Comparison of ENCODE assay signal across 24 cellular contexts in the genomic region with DNA sequence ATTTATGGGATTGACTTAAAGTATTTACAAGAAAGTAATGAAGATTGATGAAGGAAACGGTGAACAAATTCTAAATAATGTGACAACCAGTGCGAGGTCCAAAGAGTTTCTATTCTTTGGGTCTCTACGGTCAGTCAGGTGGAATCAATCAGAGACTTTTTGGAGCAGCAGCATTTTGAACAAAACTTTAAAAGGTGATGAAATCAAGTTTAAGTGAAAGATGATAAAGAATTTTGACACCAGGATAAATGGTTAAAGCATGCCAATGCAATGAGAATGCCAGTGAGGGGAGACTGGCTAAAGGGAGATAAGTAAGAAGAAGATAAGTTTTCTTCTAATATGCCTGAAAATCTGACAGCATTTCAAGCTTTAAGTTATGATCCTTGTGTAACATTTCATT.
DNase-seq lines count a peak whose midpoint lies in the region; ATAC-seq and TF ChIP-seq lines count a peak whose summit lies in the region.
"Had no signal": no experiment of that assay in that cellular context is flagged by ENCODE, and none has a peak within 500 bp of the region (broad histone marks: within the 10 kb centered on the region; RNA-seq: fewer than 3 reads in every experiment).

No MANE protein-coding gene starts in this region.

- H3K4me2 ChIP-seq in GM23248 (ENCODE audit: unreplicated experiment): no peak overlapping the region

- H3K36me3 ChIP-seq in GM23248 (ENCODE audit: low read depth): no peaks in the 10 kb centered on the region

- WGBS in GM23248 (ENCODE audit: low coverage in 1 of 2, low lambda C conversion rate in 2 of 2, missing lambda C conversion rate in 2 of 2), 2 experiments: 8 to 12% methylated on average over 3 of the region's 3 CpGs

- no peaks in the 10 kb centered on the region for H3K27me3 ChIP-seq in GM23248 (replicated peaks; ENCODE audit: insufficient read depth)

- POLR2A ChIA-PET in activated CD8-positive, alpha-beta T cell treated with anti-CD3 and anti-CD28 coated beads, Interleukin-2, amount 10 ng/mL, durations not matched to agents 7 days and 5 days (lab: Charles Lee): no interaction called here

- no peaks in the 10 kb centered on the region for H4K20me1 ChIP-seq in GM23248 (ENCODE audit: insufficient read depth)

- H3K27ac Mint-ChIP-seq in chondrocyte (ENCODE audit: unreplicated experiment): peak overlapping the region; percentile 51
- H3K27ac Mint-ChIP-seq in activated CD8-positive, alpha-beta T cell treated with anti-CD3 and anti-CD28 coated beads, Interleukin-2, amount 10 ng/mL, durations not matched to agents 7 days and 5 days: no peak overlapping the region
- H3K27ac Mint-ChIP-seq: H9 had no signal

- no peak overlapping the region for H3K4me3 Mint-ChIP-seq in chondrocyte (ENCODE audit: unreplicated experiment)
- H3K4me3 Mint-ChIP-seq in activated CD8-positive, alpha-beta T cell treated with anti-CD3 and anti-CD28 coated beads, Interleukin-2, amount 10 ng/mL, durations not matched to agents 7 days and 5 days: no peak overlapping the region
- H3K4me3 Mint-ChIP-seq: H9 had no signal

- H3K27me3 Mint-ChIP-seq in chondrocyte (ENCODE audit: low read depth): no peaks in the 10 kb centered on the region
- H3K27me3 Mint-ChIP-seq in activated CD8-positive, alpha-beta T cell treated with anti-CD3 and anti-CD28 coated beads, Interleukin-2, amount 10 ng/mL, durations not matched to agents 7 days and 5 days (ENCODE audit: low read depth): peaks cover 3% of the 10 kb centered on the region

- DNase-seq in GM23248 (peak; percentile 11), LHCN-M2 (ENCODE audit: low read depth) (peak; percentile 12), chondrocyte (ENCODE audit: low spot score) (no peak), omental fat pad (ENCODE audit: low spot score) (no peak), activated gamma-delta T cell treated with Interleukin-2 at 50 U/mL for 16 hours (no peak), COLO668 (lab: John Stamatoyannopoulos, UW; ENCODE audit: unreplicated experiment) (no peak)
- DNase-seq in activated CD8-positive, alpha-beta T cell treated with anti-CD3 and anti-CD28 coated beads, Interleukin-2, amount 10 ng/mL, durations not matched to agents 7 days and 5 days: no peak
- DNase-seq: ACHN, AML-193, DMS 273 treated with DMSO at 0.1 percent for 48 hours, H9, KG1, NCI-H1417, NCI-H187, NCI-H2107, NCI-H524, NCI-H82, OCI-M1, SHP77 treated with DMSO at 0.1 percent for 48 hours, T-helper 1 cell had no signal

- TF ChIP-seq CTCF in chondrocyte (IDR thresholded peaks at IDR 0.05) (no peak), omental fat pad (IDR thresholded peaks at IDR 0.05) (no peak)

- peaks cover 16% of the 10 kb centered on the region for H3K4me1 Mint-ChIP-seq in chondrocyte (ENCODE audit: low read depth)
- peaks cover 5% of the 10 kb centered on the region for H3K4me1 Mint-ChIP-seq in activated CD8-positive, alpha-beta T cell treated with anti-CD3 and anti-CD28 coated beads, Interleukin-2, amount 10 ng/mL, durations not matched to agents 7 days and 5 days (ENCODE audit: low read depth)
- H3K4me1 Mint-ChIP-seq: H9 had no signal

- H3K9ac ChIP-seq in GM23248: no peak overlapping the region

- peaks cover 6% of the 10 kb centered on the region for H3K36me3 Mint-ChIP-seq in chondrocyte (ENCODE audit: low read depth)
- H3K36me3 Mint-ChIP-seq in activated CD8-positive, alpha-beta T cell treated with anti-CD3 and anti-CD28 coated beads, Interleukin-2, amount 10 ng/mL, durations not matched to agents 7 days and 5 days (ENCODE audit: low read depth): no peaks in the 10 kb centered on the region

- H3K9me3 ChIP-seq in GM23248 (ENCODE audit: low read depth): no peaks in the 10 kb centered on the region

- in situ Hi-C loops in GM23248 (cut with MboI): no loop called here

- peaks cover 10% of the 10 kb centered on the region; the same call in 1 of the 2 replicates for H3F3A ChIP-seq in GM23248 (ENCODE audit: insufficient read depth)

- H2AFZ ChIP-seq in GM23248: 0 out of 2 replicates have a peak overlapping the region, but pooled peaks have one; percentile 21

- CTCF ChIA-PET in activated CD8-positive, alpha-beta T cell treated with anti-CD3 and anti-CD28 coated beads, Interleukin-2, amount 10 ng/mL, durations not matched to agents 7 days and 5 days (lab: Charles Lee): no interaction called here

- H3K9me2 ChIP-seq in GM23248 (ENCODE audit: insufficient read depth): no peaks in the 10 kb centered on the region

- H3K27ac ChIP-seq in GM23248: no peak overlapping the region
- H3K27ac ChIP-seq: C4-2B had no signal

- peaks cover 10% of the 10 kb centered on the region for H3K9me3 Mint-ChIP-seq in chondrocyte (ENCODE audit: low read depth)
- H3K9me3 Mint-ChIP-seq in activated CD8-positive, alpha-beta T cell treated with anti-CD3 and anti-CD28 coated beads, Interleukin-2, amount 10 ng/mL, durations not matched to agents 7 days and 5 days (ENCODE audit: insufficient read depth): no peaks in the 10 kb centered on the region

- H3K79me2 ChIP-seq in GM23248 (ENCODE audit: insufficient read depth): no peaks in the 10 kb centered on the region

- ATAC-seq in omental fat pad (ENCODE audit: low FRiP score): peak; percentile 63
- no peak for ATAC-seq in HG03280 (IDR thresholded peaks at IDR 0.05; ENCODE audit: unreplicated experiment)
- no peak for ATAC-seq in activated CD8-positive, alpha-beta T cell treated with anti-CD3 and anti-CD28 coated beads, Interleukin-2, amount 10 ng/mL, durations not matched to agents 7 days and 5 days
- ATAC-seq: GM12878, HepG2 had no signal

- H3K4me1 ChIP-seq in GM23248 (ENCODE audit: insufficient read depth): peaks cover 5% of the 10 kb centered on the region; the same call in 1 of the 2 replicates

- no peak overlapping the region for H3K4me3 ChIP-seq in GM23248
- H3K4me3 ChIP-seq: GM12878 had no signal

Comparison
In these comparisons a context has a peak if more than half of its experiments do, and no peak if none do; other contexts are left out.
1. DNase-seq: peak in GM23248 (single experiment) and LHCN-M2 (single experiment); none in chondrocyte (single experiment), omental fat pad (single experiment), activated gamma-delta T cell treated with Interleukin-2 at 50 U/mL for 16 hours (single experiment), COLO668 (single experiment) and activated CD8-positive, alpha-beta T cell treated with anti-CD3 and anti-CD28 coated beads, Interleukin-2, amount 10 ng/mL, durations not matched to agents 7 days and 5 days (single experiment).